ENCODE assay signal across 16 cellular contexts in genomic region chr5:6837095-6837494, GRCh38.
"Had no signal": no experiment of that assay in that cellular context is flagged by ENCODE, and none has a peak within 500 bp of the region (broad histone marks: within the 10 kb centered on the region; RNA-seq: fewer than 3 reads in every experiment).

No MANE protein-coding gene starts in this region.

- H3K4me3 ChIP-seq: Peyer's patch, SJCRH30 had no signal

- H3K27me3 ChIP-seq: Peyer's patch, SJCRH30 had no signal

- H3K36me3 ChIP-seq: Peyer's patch, SJCRH30 had no signal

- H3K4me1 ChIP-seq: Peyer's patch, SJCRH30 had no signal

- H3K9me3 ChIP-seq: Peyer's patch, SJCRH30 had no signal

- DNase-seq: MV-4-11, NCI-H1092, NCI-H1105 treated with DMSO at 0.1 percent for 48 hours, NCI-H1417 treated with DMSO at 0.1 percent for 48 hours, NCI-H146, NCI-H187, NCI-H2029, NCI-H2171 treated with DMSO at 0.1 percent for 48 hours, NCI-H345, NCI-H446 treated with DMSO at 0.1 percent for 48 hours, NCI-H510A treated with DMSO at 0.1 percent for 48 hours, NCI-H526, NCI-H748 treated with DMSO at 0.1 percent for 48 hours, SHP77 treated with DMSO at 0.1 percent for 48 hours had no signal

- H3K27ac ChIP-seq: Peyer's patch, SJCRH30 had no signal
